1 cellular context compared by ENCODE assay signal in genomic region chr1:214574598-214575411, GRCh38.
A peak's percentile ranks its signal among the peaks of the same experiment; 100 is the strongest.
TF ChIP-seq lines count a peak whose summit lies in the region.

No MANE protein-coding gene starts in this region.

TF ChIP-seq in K562, 482 proteins besides CTCF, POLR2A, EP300 and RAD21:
- TF ChIP-seq ZNF316 (IDR thresholded peaks at IDR 0.05) (peak; percentile 43; the same call in 1 of the 2 replicates), ZNF121 (CRISPR knock-in tag; conservative IDR thresholded peaks at IDR 0.05) (no peak), NCOR1 (IDR thresholded peaks at IDR 0.05) (no peak)
